ENCODE assay signal across 13 cellular contexts in genomic region chr10:86269332-86269731, GRCh38.
"Had no signal": no experiment of that assay in that cellular context is flagged by ENCODE, and none has a peak within 500 bp of the region (broad histone marks: within the 10 kb centered on the region; RNA-seq: fewer than 3 reads in every experiment).

No MANE protein-coding gene starts in this region.

- H3K4me1 Mint-ChIP-seq: activated CD4-positive, alpha-beta T cell treated with anti-CD3 and anti-CD28 coated beads, Interleukin-2, amount 10 ng/mL, durations not matched to agents 24 days and 14 days had no signal

- H3K4me3 Mint-ChIP-seq: activated CD4-positive, alpha-beta T cell treated with anti-CD3 and anti-CD28 coated beads, Interleukin-2, amount 10 ng/mL, durations not matched to agents 24 days and 14 days had no signal

- H3K4me3 ChIP-seq: esophagus squamous epithelium, psoas muscle, transverse colon had no signal

- H3K9me3 Mint-ChIP-seq: activated CD4-positive, alpha-beta T cell treated with anti-CD3 and anti-CD28 coated beads, Interleukin-2, amount 10 ng/mL, durations not matched to agents 24 days and 14 days had no signal

- H3K36me3 ChIP-seq: esophagus squamous epithelium, transverse colon had no signal

- ATAC-seq: psoas muscle had no signal

- H3K27ac ChIP-seq: esophagus squamous epithelium, psoas muscle, transverse colon had no signal

- H3K27ac Mint-ChIP-seq: activated CD4-positive, alpha-beta T cell treated with anti-CD3 and anti-CD28 coated beads, Interleukin-2, amount 10 ng/mL, durations not matched to agents 24 days and 14 days; activated T-helper 2 cell treated with anti-CD3 and anti-CD28 coated beads, Interferon-gamma antibody, Interleukin-2, Interleukin-4, amounts not matched to agents 10 μg/mL and 5 μg/mL and 100 μg/mL, durations not matched to agents 14 hours and 24 hours and 36 hours had no signal

- H3K4me1 ChIP-seq: esophagus squamous epithelium, psoas muscle, transverse colon had no signal

- H3K9me3 ChIP-seq: esophagus squamous epithelium had no signal

- DNase-seq: activated CD4-positive, alpha-beta T cell treated with anti-CD3 and anti-CD28 coated beads, Interleukin-2, amount 10 ng/mL, durations not matched to agents 24 days and 14 days; activated CD4-positive, CD25-positive, alpha-beta regulatory T cell; activated naive CD4-positive, alpha-beta T cell treated with anti-CD3 and anti-CD28 coated beads, Interleukin-2, amount 50 U/mL, for 16 hours; activated T-cell treated with anti-CD3 and anti-CD28 coated beads, Interleukin-2, amount 50 U/mL, for 1 hour; esophagus squamous epithelium; hippocampal formation; midbrain; psoas muscle; stimulated activated CD4-positive, alpha-beta T cell treated with anti-CD3 and anti-CD28 coated beads, Interleukin-12 subunit alpha, Interleukin-12 subunit beta, amount 100 ng/mL, for 4 hours; stimulated activated CD4-positive, alpha-beta T cell treated with anti-CD3 and anti-CD28 coated beads, Interleukin-2, amount 100 ng/mL, for 24 hours; SW 1271; transverse colon had no signal
